Comparison of ENCODE assay signal across 14 cellular contexts in genomic region chr18:24189007-24189528, GRCh38. TPM values are rescaled to one million over a fixed set of nuclear protein-coding genes. Genes with fewer than 3 reads are reported as not detected.
A peak's percentile ranks its signal among the peaks of the same experiment; 100 is the strongest.
DNase-seq lines count a peak whose midpoint lies in the region; ATAC-seq and TF ChIP-seq lines count a peak whose summit lies in the region.
"Had no signal": no experiment of that assay in that cellular context is flagged by ENCODE, and none has a peak within 500 bp of the region (broad histone marks: within the 10 kb centered on the region; RNA-seq: fewer than 3 reads in every experiment).

No MANE protein-coding gene starts in this region.

- intact Hi-C loops in left cardiac atrium (cut with DNase I), result no loop called here
- intact Hi-C loops in activated T-helper 2 cell treated with anti-CD3 and anti-CD28 coated beads, Interferon-gamma antibody, Interleukin-2, Interleukin-4, amounts not matched to agents 10 μg/mL and 5 μg/mL and 100 μg/mL, durations not matched to agents 14 hours and 24 hours and 36 hours (cut with micrococcal nuclease), result no loop called here

- H3K9me3 Mint-ChIP-seq in activated T-cell treated with anti-CD3 and anti-CD28 coated beads, Interleukin-2, amount 50 U/mL, for 72 hours, result no peaks in the 10 kb centered on the region
- no peaks in the 10 kb centered on the region for H3K9me3 Mint-ChIP-seq in activated T-helper 2 cell treated with anti-CD3 and anti-CD28 coated beads, Interferon-gamma antibody, Interleukin-2, Interleukin-4, amounts not matched to agents 10 μg/mL and 5 μg/mL and 100 μg/mL, durations not matched to agents 14 hours and 24 hours and 36 hours
- H3K9me3 Mint-ChIP-seq: CD14-positive monocyte; T-helper 2 cell treated with Interferon-gamma antibody and Interleukin-4, amounts not matched to agents 5 μg/mL and 100 μg/mL, for 36 hours had no signal

- CTCF ChIA-PET in HEK293T (lab: Yijun Ruan, JAX), result interaction anchor here (0.6 to 6.8 kb wide), 2 partner anchors 12 to 451 kb away, joined by 5 to 55 read pairs; no protein-coding TSS in a partner anchor

- no peaks in the 10 kb centered on the region for H3K36me3 Mint-ChIP-seq in activated T-cell treated with anti-CD3 and anti-CD28 coated beads, Interleukin-2, amount 50 U/mL, for 72 hours (ENCODE audit: insufficient read depth in 2 of 2)
- no peaks in the 10 kb centered on the region for H3K36me3 Mint-ChIP-seq in activated T-helper 2 cell treated with anti-CD3 and anti-CD28 coated beads, Interferon-gamma antibody, Interleukin-2, Interleukin-4, amounts not matched to agents 10 μg/mL and 5 μg/mL and 100 μg/mL, durations not matched to agents 14 hours and 24 hours and 36 hours (ENCODE audit: low read depth)

- POLR2A ChIA-PET in HEK293T (lab: Yijun Ruan, JAX), result interaction anchor here (1.3 kb wide), 1 partner anchor 50 kb away, joined by 3 read pairs; the partner anchor contains the start of gene CABYR

- ATAC-seq in GM21423 (IDR thresholded peaks at IDR 0.05; ENCODE audit: unreplicated experiment) (peak; percentile 84), HG03196 (IDR thresholded peaks at IDR 0.05; ENCODE audit: unreplicated experiment) (peak; percentile 64), left cardiac atrium (peak; percentile 37 to 73)
- ATAC-seq in activated T-cell treated with anti-CD3 and anti-CD28 coated beads, Interleukin-2, amount 50 U/mL, for 72 hours (replicated peaks in 1 of 2), result no peak

- DNase-seq in GM13976 (ENCODE audit: low spot score) (peak; percentile 66), left cardiac atrium (no peak), HEK293T (ENCODE audit: extremely low spot score) (no peak)
- DNase-seq in stimulated activated CD8-positive, alpha-beta memory T cell treated with anti-CD3 and anti-CD28 coated beads, Interleukin-4, amount 100 ng/mL, for 48 hours, result no peak
- no peak for DNase-seq in activated T-cell treated with anti-CD3 and anti-CD28 coated beads, Interleukin-2, amount 50 U/mL, for 72 hours
- DNase-seq in activated T-helper 2 cell treated with anti-CD3 and anti-CD28 coated beads, Interferon-gamma antibody, Interleukin-2, Interleukin-4, amounts not matched to agents 10 μg/mL and 5 μg/mL and 100 μg/mL, durations not matched to agents 14 hours and 24 hours and 36 hours (ENCODE audit: low spot score), result no peak
- DNase-seq: adrenal gland, HCEC 1CT, NCI-H2081, nucleus accumbens had no signal

- H3K27ac Mint-ChIP-seq in activated T-cell treated with anti-CD3 and anti-CD28 coated beads, Interleukin-2, amount 50 U/mL, for 72 hours, result no peak overlapping the region
- H3K27ac Mint-ChIP-seq in activated T-helper 2 cell treated with anti-CD3 and anti-CD28 coated beads, Interferon-gamma antibody, Interleukin-2, Interleukin-4, amounts not matched to agents 10 μg/mL and 5 μg/mL and 100 μg/mL, durations not matched to agents 14 hours and 24 hours and 36 hours, result no peak overlapping the region
- H3K27ac Mint-ChIP-seq: T-helper 2 cell treated with Interferon-gamma antibody and Interleukin-4, amounts not matched to agents 5 μg/mL and 100 μg/mL, for 36 hours had no signal

- in situ Hi-C loops in GM13976 (cut with MboI; ENCODE audit: low sequenced_read_pairs, unreplicated experiment), result loop anchor here (25.0 kb wide), 1 partner anchor 102 kb away; no protein-coding TSS in a partner anchor

- H3K4me3 Mint-ChIP-seq in activated T-cell treated with anti-CD3 and anti-CD28 coated beads, Interleukin-2, amount 50 U/mL, for 72 hours, result no peak overlapping the region
- no peak overlapping the region for H3K4me3 Mint-ChIP-seq in activated T-helper 2 cell treated with anti-CD3 and anti-CD28 coated beads, Interferon-gamma antibody, Interleukin-2, Interleukin-4, amounts not matched to agents 10 μg/mL and 5 μg/mL and 100 μg/mL, durations not matched to agents 14 hours and 24 hours and 36 hours (ENCODE audit: low read depth)
- H3K4me3 Mint-ChIP-seq: CD14-positive monocyte; T-helper 2 cell treated with Interferon-gamma antibody and Interleukin-4, amounts not matched to agents 5 μg/mL and 100 μg/mL, for 36 hours had no signal

- H3K27me3 Mint-ChIP-seq in activated T-cell treated with anti-CD3 and anti-CD28 coated beads, Interleukin-2, amount 50 U/mL, for 72 hours (ENCODE audit: low read depth), result peaks cover 6% of the 10 kb centered on the region
- peaks cover 37% of the 10 kb centered on the region for H3K27me3 Mint-ChIP-seq in activated T-helper 2 cell treated with anti-CD3 and anti-CD28 coated beads, Interferon-gamma antibody, Interleukin-2, Interleukin-4, amounts not matched to agents 10 μg/mL and 5 μg/mL and 100 μg/mL, durations not matched to agents 14 hours and 24 hours and 36 hours (ENCODE audit: low read depth)

- TF ChIP-seq CTCF in GM13976 (IDR thresholded peaks at IDR 0.05; ENCODE audit: borderline replicate concordance, control extremely low read depth, extremely low read depth, insufficient read depth, missing control alignments), result no peak

- no peaks in the 10 kb centered on the region for H3K4me1 Mint-ChIP-seq in activated T-cell treated with anti-CD3 and anti-CD28 coated beads, Interleukin-2, amount 50 U/mL, for 72 hours (ENCODE audit: low read depth)
- no peaks in the 10 kb centered on the region for H3K4me1 Mint-ChIP-seq in activated T-helper 2 cell treated with anti-CD3 and anti-CD28 coated beads, Interferon-gamma antibody, Interleukin-2, Interleukin-4, amounts not matched to agents 10 μg/mL and 5 μg/mL and 100 μg/mL, durations not matched to agents 14 hours and 24 hours and 36 hours (ENCODE audit: low read depth)

TF ChIP-seq in HEK293T, 16 proteins besides CTCF, POLR2A, EP300 and RAD21:
- TF ChIP-seq HDGF (IDR thresholded peaks at IDR 0.05; ENCODE audit: borderline replicate concordance), result no peak
- no peak for TF ChIP-seq SUZ12 (IDR thresholded peaks at IDR 0.05)
- no peak for TF ChIP-seq NFRKB (IDR thresholded peaks at IDR 0.05)
- TF ChIP-seq ARNT (IDR thresholded peaks at IDR 0.05), result no peak
- no peak for TF ChIP-seq ELF4 (IDR thresholded peaks at IDR 0.05)
- no peak for TF ChIP-seq TARDBP (IDR thresholded peaks at IDR 0.05)
- no peak for TF ChIP-seq FOXK2 (IDR thresholded peaks at IDR 0.05)
- no peak for TF ChIP-seq FOXM1 (IDR thresholded peaks at IDR 0.05; ENCODE audit: borderline replicate concordance)
- no peak for TF ChIP-seq FOXA1 (IDR thresholded peaks at IDR 0.05)
- TF ChIP-seq SP1 (IDR thresholded peaks at IDR 0.05), result no peak
- no peak for TF ChIP-seq ZNF384 (IDR thresholded peaks at IDR 0.05)
- TF ChIP-seq L3MBTL2 (conservative IDR thresholded peaks at IDR 0.05), result no peak
- no peak for TF ChIP-seq BHLHE40 (IDR thresholded peaks at IDR 0.05; ENCODE audit: borderline replicate concordance)
- TF ChIP-seq CTBP1 (IDR thresholded peaks at IDR 0.05; ENCODE audit: borderline replicate concordance), result no peak
- TF ChIP-seq LEF1 (IDR thresholded peaks at IDR 0.05; ENCODE audit: borderline replicate concordance), result no peak
- TF ChIP-seq PKNOX1 (IDR thresholded peaks at IDR 0.05), result no peak

RNA-seq across cellular contexts. Expression of gene CABYR, which starts 50.2 kb away (rescaled TPM):
- under 1 TPM; 0.38 to 0.86 TPM for total RNA-seq in left cardiac atrium
- total RNA-seq in activated T-cell treated with anti-CD3 and anti-CD28 coated beads, Interleukin-2, amount 50 U/mL, for 72 hours, result 1 to 10 TPM in 1 of 2 donors, under 1 TPM in 1; 0.65 to 2.1 TPM
- total RNA-seq in activated T-helper 2 cell treated with anti-CD3 and anti-CD28 coated beads, Interferon-gamma antibody, Interleukin-2, Interleukin-4, amounts not matched to agents 10 μg/mL and 5 μg/mL and 100 μg/mL, durations not matched to agents 14 hours and 24 hours and 36 hours, result 0.16 TPM in 2 replicates

Comparison
In these comparisons a context has a peak if more than half of its experiments do, and no peak if none do; other contexts are left out.
1. ATAC-seq: peak in GM21423 (single experiment), HG03196 (single experiment) and left cardiac atrium (2 of 2); none in activated T-cell treated with anti-CD3 and anti-CD28 coated beads, Interleukin-2, amount 50 U/mL, for 72 hours (0 of 2).